In genomic region chr11:123356539-123356938, GRCh38 we compare ENCODE assay signal across 24 cellular contexts.
DNase-seq lines count a peak whose midpoint lies in the region; ATAC-seq, FAIRE-seq and TF ChIP-seq lines count a peak whose summit lies in the region.
"Had no signal": no experiment of that assay in that cellular context is flagged by ENCODE, and none has a peak within 500 bp of the region (broad histone marks: within the 10 kb centered on the region; RNA-seq: fewer than 3 reads in every experiment).

No MANE protein-coding gene starts in this region.

- H3K9me3 ChIP-seq in kidney (ENCODE audit: control insufficient read depth in 1 of 2, low read length in 2 of 2) = no peaks in the 10 kb centered on the region
- no peaks in the 10 kb centered on the region for H3K9me3 ChIP-seq in right cardiac atrium (ENCODE audit: control insufficient read depth, low read length)
- no peaks in the 10 kb centered on the region for H3K9me3 ChIP-seq in WERI-Rb-1 (ENCODE audit: severe bottlenecking)
- H3K9me3 ChIP-seq: BLaER1 had no signal

- ATAC-seq in right cardiac atrium = no peak

- DNase-seq in activated CD4-positive, alpha-beta T cell treated with anti-CD3 and anti-CD28 coated beads, Interleukin-2, amount 10 ng/mL, durations not matched to agents 7 days and 5 days = no peak
- no peak for DNase-seq in activated CD4-positive, alpha-beta T cell treated with anti-CD3 and anti-CD28 coated beads, Interleukin-2, amount 50 U/mL, for 1 hour
- peak; percentile 52 to 72 for DNase-seq in activated CD4-positive, alpha-beta T cell treated with anti-CD3 and anti-CD28 coated beads, Interleukin-2, amount 50 U/mL, for 48 hours
- DNase-seq in stimulated activated CD4-positive, alpha-beta T cell treated with anti-CD3 and anti-CD28 coated beads, Interleukin-2, amount 100 ng/mL, for 24 hours = peak; percentile 32 to 60
- DNase-seq in kidney (no peak), right cardiac atrium (no peak), WERI-Rb-1 (no peak)
- DNase-seq: COR-L47, DMS79 treated with DMSO at 0.1 percent for 48 hours, Kasumi-1, midbrain, NCI-H1694 treated with DMSO at 0.1 percent for 48 hours, NCI-H526 treated with DMSO at 0.1 percent for 48 hours, posterior cingulate gyrus, substantia nigra, T1000 had no signal

- FAIRE-seq in kidney (lab: Jason Lieb, UNC) = no peak
- FAIRE-seq: astrocyte, H54, urothelium cell line had no signal

- H3K36me3 ChIP-seq in kidney (ENCODE audit: control insufficient read depth in 1 of 2, insufficient read depth in 2 of 2, low read length in 2 of 2) = no peaks in the 10 kb centered on the region
- no peaks in the 10 kb centered on the region for H3K36me3 ChIP-seq in WERI-Rb-1
- H3K36me3 ChIP-seq: BLaER1 had no signal

- H3K27me3 Mint-ChIP-seq in activated CD4-positive, alpha-beta T cell treated with anti-CD3 and anti-CD28 coated beads, Interleukin-2, amount 10 ng/mL, durations not matched to agents 7 days and 5 days = peaks cover 7% of the 10 kb centered on the region
- peaks cover 25% of the 10 kb centered on the region for H3K27me3 Mint-ChIP-seq in activated naive CD8-positive, alpha-beta T cell

- H3K4me1 ChIP-seq in kidney (ENCODE audit: control insufficient read depth in 1 of 2, insufficient read depth in 1 of 2, low read depth in 1 of 2, low read length in 2 of 2) = peaks cover 0 to 3% of the 10 kb centered on the region in 2 donors
- no peaks in the 10 kb centered on the region for H3K4me1 ChIP-seq in right cardiac atrium (ENCODE audit: control insufficient read depth, insufficient read depth, low read length)

- H3K9ac ChIP-seq in kidney (ENCODE audit: low read length in 2 of 2) = no peak overlapping the region
- H3K9ac ChIP-seq: BLaER1 had no signal

- CTCF ChIA-PET in activated CD4-positive, alpha-beta T cell treated with anti-CD3 and anti-CD28 coated beads, Interleukin-2, amount 10 ng/mL, durations not matched to agents 7 days and 5 days (lab: Charles Lee) = interaction anchor here (0.6 to 1.2 kb wide), 3 partner anchors 24 to 431 kb away, joined by 3 to 4 read pairs (median 4); no protein-coding TSS in a partner anchor

- TF ChIP-seq CTCF in kidney (IDR thresholded peaks at IDR 0.05; ENCODE audit: borderline replicate concordance, extremely low read depth, insufficient read depth) = no peak
- no peak for TF ChIP-seq CTCF in WERI-Rb-1 (IDR thresholded peaks at IDR 0.05; ENCODE audit: low read depth, low read length)

- H3K9me3 Mint-ChIP-seq in activated CD4-positive, alpha-beta T cell treated with anti-CD3 and anti-CD28 coated beads, Interleukin-2, amount 10 ng/mL, durations not matched to agents 7 days and 5 days = no peaks in the 10 kb centered on the region
- no peaks in the 10 kb centered on the region for H3K9me3 Mint-ChIP-seq in activated naive CD8-positive, alpha-beta T cell (ENCODE audit: low read depth)

- H3K36me3 Mint-ChIP-seq in activated CD4-positive, alpha-beta T cell treated with anti-CD3 and anti-CD28 coated beads, Interleukin-2, amount 10 ng/mL, durations not matched to agents 7 days and 5 days (ENCODE audit: low read depth) = peaks cover 4% of the 10 kb centered on the region
- no peaks in the 10 kb centered on the region for H3K36me3 Mint-ChIP-seq in activated naive CD8-positive, alpha-beta T cell

- 93% methylated on average over 7 of the region's 7 CpGs for WGBS in right cardiac atrium

- H3K4me3 Mint-ChIP-seq in activated CD4-positive, alpha-beta T cell treated with anti-CD3 and anti-CD28 coated beads, Interleukin-2, amount 10 ng/mL, durations not matched to agents 7 days and 5 days = peak overlapping the region; percentile 80
- peak overlapping the region; percentile 9 for H3K4me3 Mint-ChIP-seq in activated naive CD8-positive, alpha-beta T cell

- intact Hi-C loops in kidney (cut with DNase I) (no loop called here), right cardiac atrium (cut with DNase I) (loop anchor here in 1 of 4 donors (10.0 kb wide), 1 partner anchor 52 kb away; no protein-coding TSS in a partner anchor)

- H3K27me3 ChIP-seq in right cardiac atrium (ENCODE audit: control insufficient read depth, insufficient read depth) = no peaks in the 10 kb centered on the region
- H3K27me3 ChIP-seq in WERI-Rb-1 (ENCODE audit: insufficient read depth, low read depth, severe bottlenecking) = no peaks in the 10 kb centered on the region

- H3K4me1 Mint-ChIP-seq in activated CD4-positive, alpha-beta T cell treated with anti-CD3 and anti-CD28 coated beads, Interleukin-2, amount 10 ng/mL, durations not matched to agents 7 days and 5 days = peaks cover 42% of the 10 kb centered on the region
- H3K4me1 Mint-ChIP-seq in activated naive CD8-positive, alpha-beta T cell (ENCODE audit: low read depth) = peaks cover 20% of the 10 kb centered on the region

- H3K4me3 ChIP-seq in kidney (ENCODE audit: low read length in 2 of 2) (no peak overlapping the region), right cardiac atrium (ENCODE audit: low read length) (no peak overlapping the region), WERI-Rb-1 (ENCODE audit: low read depth, low read length) (no peak overlapping the region)
- H3K4me3 ChIP-seq: BLaER1, SK-N-MC had no signal

- H3K27ac ChIP-seq in kidney (ENCODE audit: low read depth in 2 of 2, low read length in 2 of 2) = no peak overlapping the region
- no peak overlapping the region for H3K27ac ChIP-seq in right cardiac atrium (ENCODE audit: low read length)
- H3K27ac ChIP-seq in WERI-Rb-1 = no peak overlapping the region
- H3K27ac ChIP-seq: BLaER1, epithelial cell of prostate, RWPE1, SK-N-MC had no signal

- POLR2A ChIA-PET in activated CD4-positive, alpha-beta T cell treated with anti-CD3 and anti-CD28 coated beads, Interleukin-2, amount 10 ng/mL, durations not matched to agents 7 days and 5 days (lab: Charles Lee) = no interaction called here

- H3K27ac Mint-ChIP-seq in activated CD4-positive, alpha-beta T cell treated with anti-CD3 and anti-CD28 coated beads, Interleukin-2, amount 10 ng/mL, durations not matched to agents 7 days and 5 days = peak overlapping the region; percentile 48
- peak overlapping the region; percentile 2 for H3K27ac Mint-ChIP-seq in activated naive CD8-positive, alpha-beta T cell

Comparison
In these comparisons a context has a peak if more than half of its experiments do, and no peak if none do; other contexts are left out.
1. DNase-seq: peak in activated CD4-positive, alpha-beta T cell treated with anti-CD3 and anti-CD28 coated beads, Interleukin-2, amount 50 U/mL, for 48 hours (2 of 2) and stimulated activated CD4-positive, alpha-beta T cell treated with anti-CD3 and anti-CD28 coated beads, Interleukin-2, amount 100 ng/mL, for 24 hours (2 of 2); none in activated CD4-positive, alpha-beta T cell treated with anti-CD3 and anti-CD28 coated beads, Interleukin-2, amount 10 ng/mL, durations not matched to agents 7 days and 5 days (single experiment), activated CD4-positive, alpha-beta T cell treated with anti-CD3 and anti-CD28 coated beads, Interleukin-2, amount 50 U/mL, for 1 hour (single experiment), kidney (single experiment), right cardiac atrium (0 of 3) and WERI-Rb-1 (single experiment).